ENCODE assay signal across 9 cellular contexts in the genomic region with DNA sequence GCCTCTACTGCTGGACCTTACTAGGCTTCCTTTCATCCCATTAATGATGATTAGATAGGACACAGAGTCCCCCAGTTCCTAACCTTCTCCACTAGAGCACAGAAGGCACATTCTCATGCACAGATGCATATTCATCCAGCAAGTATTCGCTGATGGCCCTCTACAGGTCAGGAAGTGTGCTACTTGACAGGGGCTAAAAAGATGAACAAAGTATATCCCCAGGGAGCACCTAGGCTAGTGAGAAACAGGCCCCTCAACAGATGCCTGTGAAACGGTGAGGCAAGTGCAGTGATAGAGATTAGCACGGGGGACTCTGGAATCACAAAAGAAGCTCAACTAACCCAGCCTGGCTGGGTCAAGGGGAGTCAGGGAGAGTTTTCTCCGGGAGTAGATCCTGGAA.
DNase-seq lines count a peak whose midpoint lies in the region; ATAC-seq, FAIRE-seq and TF ChIP-seq lines count a peak whose summit lies in the region.
"Had no signal": no experiment of that assay in that cellular context is flagged by ENCODE, and none has a peak within 500 bp of the region (broad histone marks: within the 10 kb centered on the region; RNA-seq: fewer than 3 reads in every experiment).

No MANE protein-coding gene starts in this region.

- FAIRE-seq in kidney (lab: Jason Lieb, UNC) = no peak

- H3K36me3 ChIP-seq in liver (ENCODE audit: control insufficient read depth in 4 of 4, insufficient read depth in 3 of 4, low read depth in 1 of 4, low read length in 3 of 4) = no peaks in the 10 kb centered on the region
- no peaks in the 10 kb centered on the region for H3K36me3 ChIP-seq in kidney (ENCODE audit: control insufficient read depth in 1 of 2, insufficient read depth in 2 of 2, low read length in 2 of 2)

- peaks cover 4% of the 10 kb centered on the region for H3K36me3 Mint-ChIP-seq in T-helper 17 cell (ENCODE audit: low read depth)

- TF ChIP-seq RAD21 in liver (IDR thresholded peaks at IDR 0.05) = peak; percentile 7 to 61

- H3K4me1 ChIP-seq in liver (ENCODE audit: control insufficient read depth in 4 of 4, insufficient read depth in 4 of 4, low read length in 3 of 4) = peaks cover 1 to 11% (median 10%) of the 10 kb centered on the region in 4 donors
- H3K4me1 ChIP-seq in kidney (ENCODE audit: control insufficient read depth in 1 of 2, insufficient read depth in 1 of 2, low read depth in 1 of 2, low read length in 2 of 2) = peaks cover 8 to 15% of the 10 kb centered on the region in 2 donors

- TF ChIP-seq CTCF in liver (IDR thresholded peaks at IDR 0.05; ENCODE audit: low read depth, low read length, missing input control) (no peak), kidney (IDR thresholded peaks at IDR 0.05; ENCODE audit: borderline replicate concordance, extremely low read depth, insufficient read depth) (no peak)

- intact Hi-C loops in kidney (cut with DNase I) = no loop called here

- no peaks in the 10 kb centered on the region for H3K27me3 ChIP-seq in liver (ENCODE audit: control insufficient read depth in 4 of 4, insufficient read depth in 4 of 4, low read length in 3 of 4)

- H3K4me3 Mint-ChIP-seq in T-helper 17 cell = no peak overlapping the region

- H3K9me3 ChIP-seq in liver (ENCODE audit: control insufficient read depth in 4 of 4, low read length in 3 of 4) = no peaks in the 10 kb centered on the region
- no peaks in the 10 kb centered on the region for H3K9me3 ChIP-seq in kidney (ENCODE audit: control insufficient read depth in 1 of 2, low read length in 2 of 2)
- H3K9me3 ChIP-seq in T-helper 17 cell (ENCODE audit: control insufficient read depth, low read length, poor library complexity, severe bottlenecking) = no peaks in the 10 kb centered on the region

- peaks cover 3% of the 10 kb centered on the region for H3K4me1 Mint-ChIP-seq in T-helper 17 cell

- no peak overlapping the region for H3K27ac Mint-ChIP-seq in T-helper 17 cell

- peak; percentile 70 for ATAC-seq in HG02759 (IDR thresholded peaks at IDR 0.05; ENCODE audit: unreplicated experiment)
- no peak for ATAC-seq in HG02840 (IDR thresholded peaks at IDR 0.05; ENCODE audit: low FRiP score, unreplicated experiment)
- no peak for ATAC-seq in HG02571 (IDR thresholded peaks at IDR 0.05; ENCODE audit: unreplicated experiment)
- no peak for ATAC-seq in T-helper 17 cell

- peak; percentile 53 for DNase-seq in ELF-1 (ENCODE audit: low read depth, low spot score)
- peak; percentile 57 for DNase-seq in SIG-M5 treated with dmso at 0.1 percent for 504 hours (lab: John Stamatoyannopoulos, UW; ENCODE audit: unreplicated experiment)
- DNase-seq in kidney = no peak
- no peak for DNase-seq in T-helper 17 cell

- H3K4me3 ChIP-seq in liver (ENCODE audit: low read depth in 1 of 3, low read length in 3 of 3) (no peak overlapping the region), kidney (ENCODE audit: low read length in 2 of 2) (no peak overlapping the region)

- peaks cover 18% of the 10 kb centered on the region for H3K27me3 Mint-ChIP-seq in T-helper 17 cell

- H3K27ac ChIP-seq in liver (ENCODE audit: low read depth in 1 of 2, low read length in 2 of 2) = no peak overlapping the region
- no peak overlapping the region for H3K27ac ChIP-seq in kidney (ENCODE audit: low read depth in 2 of 2, low read length in 2 of 2)
- H3K27ac ChIP-seq: epithelial cell of prostate had no signal

- H3K9ac ChIP-seq in liver (ENCODE audit: low read depth in 1 of 2, low read length in 2 of 2) (no peak overlapping the region), kidney (ENCODE audit: low read length in 2 of 2) (no peak overlapping the region)

- 40% methylated on average over 4 of the region's 4 CpGs for WGBS in liver

TF ChIP-seq in liver, 16 proteins besides CTCF, POLR2A, EP300 and RAD21:
- no peak for TF ChIP-seq YY1 (IDR thresholded peaks at IDR 0.05)
- TF ChIP-seq NR2F2 (IDR thresholded peaks at IDR 0.05) = no peak
- TF ChIP-seq, protein P1, sequence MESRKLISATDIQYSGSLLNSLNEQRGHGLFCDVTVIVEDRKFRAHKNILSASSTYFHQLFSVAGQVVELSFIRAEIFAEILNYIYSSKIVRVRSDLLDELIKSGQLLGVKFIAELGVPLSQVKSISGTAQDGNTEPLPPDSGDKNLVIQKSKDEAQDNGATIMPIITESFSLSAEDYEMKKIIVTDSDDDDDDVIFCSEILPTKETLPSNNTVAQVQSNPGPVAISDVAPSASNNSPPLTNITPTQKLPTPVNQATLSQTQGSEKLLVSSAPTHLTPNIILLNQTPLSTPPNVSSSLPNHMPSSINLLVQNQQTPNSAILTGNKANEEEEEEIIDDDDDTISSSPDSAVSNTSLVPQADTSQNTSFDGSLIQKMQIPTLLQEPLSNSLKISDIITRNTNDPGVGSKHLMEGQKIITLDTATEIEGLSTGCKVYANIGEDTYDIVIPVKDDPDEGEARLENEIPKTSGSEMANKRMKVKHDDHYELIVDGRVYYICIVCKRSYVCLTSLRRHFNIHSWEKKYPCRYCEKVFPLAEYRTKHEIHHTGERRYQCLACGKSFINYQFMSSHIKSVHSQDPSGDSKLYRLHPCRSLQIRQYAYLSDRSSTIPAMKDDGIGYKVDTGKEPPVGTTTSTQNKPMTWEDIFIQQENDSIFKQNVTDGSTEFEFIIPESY (IDR thresholded peaks at IDR 0.05) = no peak
- no peak for TF ChIP-seq JUND (IDR thresholded peaks at IDR 0.05)
- no peak for TF ChIP-seq SP1 (IDR thresholded peaks at IDR 0.05)
- no peak for TF ChIP-seq HNF4G (IDR thresholded peaks at IDR 0.05)
- no peak for TF ChIP-seq GABPA (IDR thresholded peaks at IDR 0.05 in 1 of 2, conservative IDR thresholded peaks at IDR 0.05 in 1 of 2)
- no peak for TF ChIP-seq TAF1 (conservative IDR thresholded peaks at IDR 0.05)
- TF ChIP-seq, protein P2, sequence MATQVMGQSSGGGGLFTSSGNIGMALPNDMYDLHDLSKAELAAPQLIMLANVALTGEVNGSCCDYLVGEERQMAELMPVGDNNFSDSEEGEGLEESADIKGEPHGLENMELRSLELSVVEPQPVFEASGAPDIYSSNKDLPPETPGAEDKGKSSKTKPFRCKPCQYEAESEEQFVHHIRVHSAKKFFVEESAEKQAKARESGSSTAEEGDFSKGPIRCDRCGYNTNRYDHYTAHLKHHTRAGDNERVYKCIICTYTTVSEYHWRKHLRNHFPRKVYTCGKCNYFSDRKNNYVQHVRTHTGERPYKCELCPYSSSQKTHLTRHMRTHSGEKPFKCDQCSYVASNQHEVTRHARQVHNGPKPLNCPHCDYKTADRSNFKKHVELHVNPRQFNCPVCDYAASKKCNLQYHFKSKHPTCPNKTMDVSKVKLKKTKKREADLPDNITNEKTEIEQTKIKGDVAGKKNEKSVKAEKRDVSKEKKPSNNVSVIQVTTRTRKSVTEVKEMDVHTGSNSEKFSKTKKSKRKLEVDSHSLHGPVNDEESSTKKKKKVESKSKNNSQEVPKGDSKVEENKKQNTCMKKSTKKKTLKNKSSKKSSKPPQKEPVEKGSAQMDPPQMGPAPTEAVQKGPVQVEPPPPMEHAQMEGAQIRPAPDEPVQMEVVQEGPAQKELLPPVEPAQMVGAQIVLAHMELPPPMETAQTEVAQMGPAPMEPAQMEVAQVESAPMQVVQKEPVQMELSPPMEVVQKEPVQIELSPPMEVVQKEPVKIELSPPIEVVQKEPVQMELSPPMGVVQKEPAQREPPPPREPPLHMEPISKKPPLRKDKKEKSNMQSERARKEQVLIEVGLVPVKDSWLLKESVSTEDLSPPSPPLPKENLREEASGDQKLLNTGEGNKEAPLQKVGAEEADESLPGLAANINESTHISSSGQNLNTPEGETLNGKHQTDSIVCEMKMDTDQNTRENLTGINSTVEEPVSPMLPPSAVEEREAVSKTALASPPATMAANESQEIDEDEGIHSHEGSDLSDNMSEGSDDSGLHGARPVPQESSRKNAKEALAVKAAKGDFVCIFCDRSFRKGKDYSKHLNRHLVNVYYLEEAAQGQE (IDR thresholded peaks at IDR 0.05) = no peak
- TF ChIP-seq HNF4A (conservative IDR thresholded peaks at IDR 0.05) = no peak
- no peak for TF ChIP-seq RXRA (IDR thresholded peaks at IDR 0.05)

Comparison
In these comparisons a context has a peak if more than half of its experiments do, and no peak if none do; other contexts are left out.
1. DNase-seq: peak in ELF-1 (single experiment) and SIG-M5 treated with dmso at 0.1 percent for 504 hours (single experiment); none in kidney (single experiment) and T-helper 17 cell (0 of 3).